In the genomic region with DNA sequence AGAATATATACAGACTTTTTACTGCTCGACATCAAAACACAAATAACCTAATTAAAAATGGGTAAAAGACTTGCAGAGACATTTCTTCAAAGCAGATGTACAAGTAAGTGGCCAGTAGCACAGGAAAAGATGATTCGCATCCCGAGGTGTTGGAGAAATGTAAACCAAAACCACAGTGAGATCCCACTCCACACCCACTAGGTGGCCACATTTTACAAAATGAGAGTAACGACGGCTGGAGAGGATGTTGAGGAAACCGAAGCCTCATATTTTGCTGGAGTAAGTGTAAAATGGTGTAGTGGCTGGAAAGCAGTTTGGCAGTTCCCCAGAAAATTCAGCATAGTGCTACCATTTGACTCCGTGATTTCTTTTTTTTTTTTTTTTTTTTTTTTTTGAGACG, we compare ENCODE assay signal across 8 cellular contexts. TPM values are rescaled to one million over a fixed set of nuclear protein-coding genes. Genes with fewer than 3 reads are reported as not detected.
A peak's percentile ranks its signal among the peaks of the same experiment; 100 is the strongest.
DNase-seq lines count a peak whose midpoint lies in the region; ATAC-seq and TF ChIP-seq lines count a peak whose summit lies in the region.

No MANE protein-coding gene starts in this region.

- H3K9me3 ChIP-seq in Peyer's patch: no peaks in the 10 kb centered on the region

- no peak overlapping the region for H3K27ac ChIP-seq in Peyer's patch
- H3K27ac ChIP-seq in brain microvascular endothelial cell: no peak overlapping the region

- H3K36me3 ChIP-seq in Peyer's patch (no peaks in the 10 kb centered on the region), brain microvascular endothelial cell (replicated peaks) (no peaks in the 10 kb centered on the region)

- peaks cover 0 to 6% (median 0%) of the 10 kb centered on the region in 4 donors for H3K4me1 ChIP-seq in Peyer's patch

- no peak for TF ChIP-seq POLR2A in Peyer's patch (IDR thresholded peaks at IDR 0.05)

- ATAC-seq in GM18868 (IDR thresholded peaks at IDR 0.05; ENCODE audit: unreplicated experiment) (no peak), GM21529 (IDR thresholded peaks at IDR 0.05; ENCODE audit: unreplicated experiment) (no peak)

- H3K27me3 ChIP-seq in Peyer's patch: no peaks in the 10 kb centered on the region
- H3K27me3 ChIP-seq in brain microvascular endothelial cell (replicated peaks): peaks cover 11% of the 10 kb centered on the region

- in situ Hi-C loops in brain microvascular endothelial cell (cut with HindIII; ENCODE audit: low pct_ligation_motif_present, low sequenced_read_pairs): no loop called here

- peak; percentile 78 for DNase-seq in ELR (ENCODE audit: low read depth)
- peak in 1 of 3 donors; percentile 60 for DNase-seq in Peyer's patch
- DNase-seq in brain microvascular endothelial cell: peak; percentile 70
- peak; percentile 83 for DNase-seq in islet precursor cell
- peak; percentile 14 to 20 for DNase-seq in stimulated activated CD8-positive, alpha-beta memory T cell treated with anti-CD3 and anti-CD28 coated beads, Interleukin-2, amount 100 ng/mL, for 48 hours (ENCODE audit: low read depth in 2 of 2)

- no peak overlapping the region for H3K4me3 ChIP-seq in Peyer's patch
- H3K4me3 ChIP-seq in brain microvascular endothelial cell (ENCODE audit: low read depth, low read length): no peak overlapping the region

- peak; percentile 66 for TF ChIP-seq CTCF in LNCAP (IDR thresholded peaks at IDR 0.05)
- peak in 5 of 6 experiments; percentile 41 to 73 (median 71) for TF ChIP-seq CTCF in Peyer's patch (IDR thresholded peaks at IDR 0.05)
- peak; percentile 77 for TF ChIP-seq CTCF in brain microvascular endothelial cell (IDR thresholded peaks at IDR 0.05; ENCODE audit: low read depth, low read length, missing control alignments)

RNA-seq across cellular contexts. Expression of a gene that starts 21.3 kb away (rescaled TPM):
- total RNA-seq in Peyer's patch: 10 to 100 TPM in 3 of 4 donors, 1 to 10 TPM in 1; 7.0 to 49.5 (median 14.1) TPM

RNA-seq across cellular contexts. Expression of a gene that starts 24.1 kb away (rescaled TPM):
- total RNA-seq in Peyer's patch: not detected
